In the genomic region with DNA sequence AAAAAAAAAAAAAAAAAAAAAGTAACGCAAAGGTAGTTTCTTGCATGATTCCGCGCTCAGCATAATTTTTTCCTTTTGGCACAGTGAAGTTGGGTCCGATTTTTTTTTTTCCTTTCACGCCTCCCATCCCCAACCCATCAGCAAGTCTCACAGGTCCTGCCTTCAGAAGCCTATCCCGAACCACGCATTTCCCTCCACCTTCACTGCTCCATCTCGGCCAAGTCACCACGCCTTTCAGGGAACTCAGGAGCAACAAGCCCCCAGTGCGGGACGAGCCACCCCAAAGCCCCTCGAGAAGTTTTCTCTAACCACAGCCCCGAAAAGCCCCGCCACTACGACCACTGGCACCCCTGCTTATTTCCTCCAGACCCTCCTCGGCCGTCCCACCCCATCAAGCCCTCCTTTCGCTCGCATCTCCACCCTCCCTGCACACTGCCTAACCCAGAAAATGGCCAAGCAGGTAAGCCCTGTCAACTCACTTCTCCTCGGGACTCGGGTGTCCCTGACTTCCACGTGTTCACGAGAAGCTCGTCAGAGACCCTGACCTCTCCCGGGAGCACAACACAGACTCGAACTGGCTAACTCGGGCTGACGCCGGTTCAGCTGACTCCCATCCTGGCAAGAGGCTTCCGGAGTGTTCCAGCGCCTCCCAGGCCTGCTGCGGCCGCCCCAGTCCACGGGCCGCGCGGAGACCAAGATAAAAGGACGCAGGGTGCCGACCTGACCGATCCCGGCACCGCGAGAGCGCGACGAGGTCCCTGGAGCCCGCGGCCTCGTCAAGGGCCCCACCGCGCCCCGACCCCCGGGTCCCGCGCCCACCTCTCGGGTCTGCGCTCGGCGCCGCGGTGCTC, we compare ENCODE assay signal across 8 cellular contexts. TPM values are rescaled to one million over a fixed set of nuclear protein-coding genes. Genes with fewer than 3 reads are reported as not detected.
DNase-seq lines count a peak whose midpoint lies in the region; ATAC-seq and TF ChIP-seq lines count a peak whose summit lies in the region.

No MANE protein-coding gene starts in this region.

- peak overlapping the region; percentile 94 for H3K4me3 Mint-ChIP-seq in WTC11

- H3K4me1 ChIP-seq in A673 (ENCODE audit: insufficient read depth, low read length, poor library complexity, severe bottlenecking) (peaks cover 24% of the 10 kb centered on the region), mucosa of descending colon (ENCODE audit: low read depth) (peaks cover 33% of the 10 kb centered on the region), thymus (ENCODE audit: control insufficient read depth, insufficient read depth, low read length) (peaks cover 20% of the 10 kb centered on the region)

- BruUV-seq in A673 (replicated peaks; lab: Mats Ljungman, UMichigan), result no TSS peak

- H3K4me1 Mint-ChIP-seq in WTC11, result peaks cover 27% of the 10 kb centered on the region

- ATAC-seq in GM18861 (IDR thresholded peaks at IDR 0.05; ENCODE audit: unreplicated experiment) (peak; percentile 1), HG03354 (IDR thresholded peaks at IDR 0.05; ENCODE audit: poor library complexity, severe bottlenecking, unreplicated experiment) (peak; percentile 1), WTC11 (no peak; the same call in 1 of the 2 replicates), mucosa of descending colon (peak; percentile 33)

- H3K27me3 ChIP-seq in A673 (replicated peaks; ENCODE audit: insufficient read depth, low read depth, low read length, poor library complexity), result no peaks in the 10 kb centered on the region
- no peaks in the 10 kb centered on the region for H3K27me3 ChIP-seq in thymus (ENCODE audit: control insufficient read depth, insufficient read depth)

- POLR2A ChIA-PET in A673 (lab: Charles Lee; ENCODE audit: low non-redundant PET) (no interaction called here), WTC11 (lab: Charles Lee) (interaction anchor here (0.9 to 1.8 kb wide), 2 partner anchors 9 to 33 kb away, joined by 3 to 16 read pairs; a partner anchor contains a TSS)

- peak overlapping the region; percentile 100 for H3K27ac ChIP-seq in A673 (ENCODE audit: low read depth, low read length, poor library complexity, severe bottlenecking)
- H3K27ac ChIP-seq in thymus (ENCODE audit: low read depth), result peak overlapping the region; percentile 96

- TF ChIP-seq CTCF in A673 (conservative IDR thresholded peaks at IDR 0.05; ENCODE audit: low read depth, low read length) (no peak), WTC11 (IDR thresholded peaks at IDR 0.05) (no peak), epithelial cell of proximal tubule (conservative IDR thresholded peaks at IDR 0.05; ENCODE audit: low read depth, low read length) (no peak), mucosa of descending colon (IDR thresholded peaks at IDR 0.05) (no peak)

- WGBS in thymus, result 7% methylated on average over 61 of the region's 61 CpGs

- CTCF ChIA-PET in A673 (lab: Charles Lee), result interaction anchor here (1.0 kb wide), 1 partner anchor 18 kb away, joined by 5 read pairs; no protein-coding TSS in a partner anchor
- CTCF ChIA-PET in WTC11 (lab: Charles Lee), result interaction anchor here (1.3 to 3.4 kb wide), 5 partner anchors 16 to 199 kb away, joined by 3 to 24 read pairs (median 5); no protein-coding TSS in a partner anchor

- peaks cover 20% of the 10 kb centered on the region for H3K36me3 Mint-ChIP-seq in WTC11

- intact Hi-C loops in A673 (cut with micrococcal nuclease; ENCODE audit: unreplicated experiment), result no loop called here
- intact Hi-C loops in mucosa of descending colon (cut with DNase I, micrococcal nuclease), result no loop called here

- H3K27ac Mint-ChIP-seq in WTC11, result peak overlapping the region; percentile 95

- peak; percentile 42 for DNase-seq in A673 (ENCODE audit: low spot score)
- peak; percentile 43 for DNase-seq in WTC11 (ENCODE audit: low spot score)
- DNase-seq in epithelial cell of proximal tubule (ENCODE audit: low read depth), result no peak
- peak; percentile 72 to 79 (median 73) for DNase-seq in mucosa of descending colon
- DNase-seq in central memory CD4-positive, alpha-beta T cell, result no peak

- H3K9me3 Mint-ChIP-seq in WTC11, result no peaks in the 10 kb centered on the region

- peak overlapping the region; percentile 85 for H3K4me3 ChIP-seq in A673 (ENCODE audit: low read depth, low read length, poor library complexity, severe bottlenecking)
- peak overlapping the region; percentile 93 for H3K4me3 ChIP-seq in epithelial cell of proximal tubule (ENCODE audit: low read depth, low read length)
- H3K4me3 ChIP-seq in mucosa of descending colon, result peak overlapping the region; percentile 80
- H3K4me3 ChIP-seq in thymus (ENCODE audit: low read length), result peak overlapping the region; percentile 75

- H3K9me3 ChIP-seq in A673 (ENCODE audit: low read depth, low read length, poor library complexity, severe bottlenecking) (no peaks in the 10 kb centered on the region), mucosa of descending colon (no peaks in the 10 kb centered on the region), thymus (ENCODE audit: control insufficient read depth) (no peaks in the 10 kb centered on the region)

- H3K36me3 ChIP-seq in A673 (ENCODE audit: insufficient read depth, low read length, poor library complexity, severe bottlenecking) (peaks cover 30% of the 10 kb centered on the region), mucosa of descending colon (ENCODE audit: low read depth) (no peaks in the 10 kb centered on the region), thymus (ENCODE audit: control insufficient read depth, insufficient read depth) (peaks cover 9% of the 10 kb centered on the region)

- H3K27me3 Mint-ChIP-seq in WTC11 (ENCODE audit: low read depth), result peaks cover 2% of the 10 kb centered on the region; the same call in 1 of the 2 replicates

TF ChIP-seq in WTC11, 78 proteins besides CTCF, POLR2A, EP300 and RAD21:
- TF ChIP-seq JUN (CRISPR knock-in tag; IDR thresholded peaks at IDR 0.05), result 0 out of 2 replicates have a peak, but pooled peaks have one; percentile 18
- no peak for TF ChIP-seq MXD4 (CRISPR knock-in tag; IDR thresholded peaks at IDR 0.05; ENCODE audit: borderline replicate concordance)
- TF ChIP-seq, protein P1, sequence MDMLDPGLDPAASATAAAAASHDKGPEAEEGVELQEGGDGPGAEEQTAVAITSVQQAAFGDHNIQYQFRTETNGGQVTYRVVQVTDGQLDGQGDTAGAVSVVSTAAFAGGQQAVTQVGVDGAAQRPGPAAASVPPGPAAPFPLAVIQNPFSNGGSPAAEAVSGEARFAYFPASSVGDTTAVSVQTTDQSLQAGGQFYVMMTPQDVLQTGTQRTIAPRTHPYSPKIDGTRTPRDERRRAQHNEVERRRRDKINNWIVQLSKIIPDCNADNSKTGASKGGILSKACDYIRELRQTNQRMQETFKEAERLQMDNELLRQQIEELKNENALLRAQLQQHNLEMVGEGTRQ (CRISPR knock-in tag; IDR thresholded peaks at IDR 0.05), result peak; percentile 4; the same call in 1 of the 2 replicates
- TF ChIP-seq, protein P2, sequence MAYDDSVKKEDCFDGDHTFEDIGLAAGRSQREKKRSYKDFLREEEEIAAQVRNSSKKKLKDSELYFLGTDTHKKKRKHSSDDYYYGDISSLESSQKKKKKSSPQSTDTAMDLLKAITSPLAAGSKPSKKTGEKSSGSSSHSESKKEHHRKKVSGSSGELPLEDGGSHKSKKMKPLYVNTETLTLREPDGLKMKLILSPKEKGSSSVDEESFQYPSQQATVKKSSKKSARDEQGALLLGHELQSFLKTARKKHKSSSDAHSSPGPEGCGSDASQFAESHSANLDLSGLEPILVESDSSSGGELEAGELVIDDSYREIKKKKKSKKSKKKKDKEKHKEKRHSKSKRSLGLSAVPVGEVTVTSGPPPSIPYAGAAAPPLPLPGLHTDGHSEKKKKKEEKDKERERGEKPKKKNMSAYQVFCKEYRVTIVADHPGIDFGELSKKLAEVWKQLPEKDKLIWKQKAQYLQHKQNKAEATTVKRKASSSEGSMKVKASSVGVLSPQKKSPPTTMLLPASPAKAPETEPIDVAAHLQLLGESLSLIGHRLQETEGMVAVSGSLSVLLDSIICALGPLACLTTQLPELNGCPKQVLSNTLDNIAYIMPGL (CRISPR knock-in tag; IDR thresholded peaks at IDR 0.05), result 0 out of 2 replicates have a peak, but pooled peaks have one; percentile 57

RNA-seq across cellular contexts. Expression of a gene that starts 0.8 kb away (rescaled TPM):
- total RNA-seq in A673 (2021) (85.5 and 89.5 TPM in 2 replicates), WTC11 (2021) (36.4 to 40.2 TPM (median 36.9 TPM) in 3 replicates), epithelial cell of proximal tubule (114 and 157 TPM in 2 replicates), mucosa of descending colon (10 to 100 TPM; 21.9 to 31.7 (median 30.6) TPM)
- 53.1 TPM for polyA plus RNA-seq in thymus

RNA-seq across cellular contexts. Expression of a gene that starts 9.8 kb away (rescaled TPM):
- total RNA-seq in A673 (2021) (28.8 and 33.4 TPM in 2 replicates), WTC11 (2021) (44.2 to 54.9 TPM (median 48.7 TPM) in 3 replicates), epithelial cell of proximal tubule (27.8 and 50.9 TPM in 2 replicates), mucosa of descending colon (10 to 100 TPM; 43.7 to 57.0 (median 55.6) TPM)
- polyA plus RNA-seq in thymus, result 23.2 TPM

RNA-seq across cellular contexts. Expression of a gene that starts 10.0 kb away (rescaled TPM):
- 224 and 246 TPM in 2 replicates for total RNA-seq in A673 (2021)
- total RNA-seq in WTC11 (2021), result 161 to 207 TPM (median 165 TPM) in 3 replicates
- 94.4 and 119 TPM in 2 replicates for total RNA-seq in epithelial cell of proximal tubule
- 10 to 100 TPM; 12.0 to 30.2 (median 12.7) TPM for total RNA-seq in mucosa of descending colon
- polyA plus RNA-seq in thymus, result 46.7 TPM

RNA-seq across cellular contexts. Expression of a gene that starts 27.2 kb away (rescaled TPM):
- 1.6 and 3.1 TPM in 2 replicates for total RNA-seq in A673 (2021)
- 2.9 to 5.2 TPM (median 5.1 TPM) in 3 replicates for total RNA-seq in WTC11 (2021)
- total RNA-seq in epithelial cell of proximal tubule, result 2.1 and 2.5 TPM in 2 replicates
- 1 to 10 TPM in 2 of 3 donors, under 1 TPM in 1; 0.65 to 1.8 (median 1.4) TPM for total RNA-seq in mucosa of descending colon
- polyA plus RNA-seq in thymus, result 2.0 TPM

Comparison
In these comparisons a context has a peak if more than half of its experiments do, and no peak if none do; other contexts are left out.
1. DNase-seq: peak in A673 (single experiment), WTC11 (single experiment) and mucosa of descending colon (3 of 3); none in epithelial cell of proximal tubule (single experiment) and central memory CD4-positive, alpha-beta T cell (single experiment).
2. Peak in every context shown above with its lines, with median percentiles within 50 percentile points of each other: H3K4me3 ChIP-seq.